In genomic region chr22:30262917-30263741, GRCh38 we compare ENCODE assay signal across 8 cellular contexts. TPM values are rescaled to one million over a fixed set of nuclear protein-coding genes. Genes with fewer than 3 reads are reported as not detected.
DNase-seq lines count a peak whose midpoint lies in the region; ATAC-seq, FAIRE-seq and TF ChIP-seq lines count a peak whose summit lies in the region.

No MANE protein-coding gene starts in this region.

- POLR2A ChIA-PET in naive thymus-derived CD8-positive, alpha-beta T cell (lab: Charles Lee) = interaction anchor here (0.8 to 6.7 kb wide), 6 partner anchors 8 to 161 kb away, joined by 3 to 51 read pairs (median 8); partner anchors contain the start of genes CASTOR1 and RNF215

- peak overlapping the region in 8 of 10 donors; percentile 43 to 92 (median 76) for H3K27ac Mint-ChIP-seq in naive thymus-derived CD8-positive, alpha-beta T cell

- FAIRE-seq in GM18507 (lab: Jason Lieb, UNC) = peak; percentile 82

- H3K4me1 Mint-ChIP-seq in naive thymus-derived CD8-positive, alpha-beta T cell = peaks cover 26 to 51% (median 42%) of the 10 kb centered on the region in 4 donors

- H3K9me3 Mint-ChIP-seq in naive thymus-derived CD8-positive, alpha-beta T cell = no peaks in the 10 kb centered on the region

- H2AFZ ChIP-seq in ACC112 (ENCODE audit: low read length, unreplicated experiment) = no peak overlapping the region

- H3K79me2 ChIP-seq in ACC112 (ENCODE audit: control insufficient read depth, insufficient read depth, low read length, unreplicated experiment) = no peaks in the 10 kb centered on the region

- peak; percentile 95 for TF ChIP-seq CTCF in epithelial cell of esophagus (IDR thresholded peaks at IDR 0.05; ENCODE audit: insufficient read depth, low read depth, low read length, missing control alignments)

- no peaks in the 10 kb centered on the region for H3K36me3 ChIP-seq in ACC112 (ENCODE audit: insufficient read depth, low read length)

- H3K36me3 Mint-ChIP-seq in naive thymus-derived CD8-positive, alpha-beta T cell = no peaks in the 10 kb centered on the region

- no peak overlapping the region for H3K27ac ChIP-seq in ACC112 (ENCODE audit: low read depth, low read length)

- H3K4me1 ChIP-seq in ACC112 (ENCODE audit: control insufficient read depth, insufficient read depth, low read length, unreplicated experiment) = no peaks in the 10 kb centered on the region

- H3K4me3 ChIP-seq in ACC112 (ENCODE audit: low read depth, low read length) (peak overlapping the region; percentile 67; the same call in 1 of the 2 replicates), epithelial cell of esophagus (ENCODE audit: low read length) (no peak overlapping the region)

- peak in 1 of 2 donors; percentile 12 for ATAC-seq in naive thymus-derived CD8-positive, alpha-beta T cell
- no peak for ATAC-seq in HG02884 (IDR thresholded peaks at IDR 0.05; ENCODE audit: unreplicated experiment)

- H3K27me3 ChIP-seq in ACC112 (ENCODE audit: insufficient read depth, low read length) = no peaks in the 10 kb centered on the region

- DNase-seq in GM18507 (ENCODE audit: extremely low spot score, insufficient read length, low read depth) (no peak), NOMO-1 treated with dmso at 0.1 percent for 144 hours (lab: John Stamatoyannopoulos, UW; ENCODE audit: unreplicated experiment) (peak; percentile 72), epithelial cell of esophagus (ENCODE audit: low read depth) (peak; percentile 53)
- DNase-seq in activated CD8-positive, alpha-beta memory T cell treated with anti-CD3 and anti-CD28 coated beads, Interleukin-2, amount 50 U/mL, for 4 hours = peak; percentile 85
- peak; percentile 66 to 87 (median 76) for DNase-seq in naive thymus-derived CD8-positive, alpha-beta T cell
- DNase-seq in stimulated activated naive CD4-positive, alpha-beta T cell (lab: John Stamatoyannopoulos, UW) = peak; percentile 36 to 79 (median 68)

- peak overlapping the region in 9 of 10 donors; percentile 42 to 74 (median 57) for H3K4me3 Mint-ChIP-seq in naive thymus-derived CD8-positive, alpha-beta T cell

- no peaks in the 10 kb centered on the region for H3K27me3 Mint-ChIP-seq in naive thymus-derived CD8-positive, alpha-beta T cell

RNA-seq across cellular contexts. Expression of gene OSM, which starts 3.5 kb away (rescaled TPM):
- 1 to 10 TPM in 1 of 2 experiments, under 1 TPM in 1; 0.81 to 1.1 TPM for total RNA-seq in naive thymus-derived CD8-positive, alpha-beta T cell
- polyA plus RNA-seq in naive thymus-derived CD8-positive, alpha-beta T cell = 10 to 100 TPM in 1 of 3 donors, 1 to 10 TPM in 2; 4.4 to 11.6 (median 4.4) TPM

RNA-seq across cellular contexts. Expression of gene LIF, which starts 16.6 kb away (rescaled TPM):
- not detected for total RNA-seq in naive thymus-derived CD8-positive, alpha-beta T cell
- polyA plus RNA-seq in naive thymus-derived CD8-positive, alpha-beta T cell = not detected

RNA-seq across cellular contexts. Expression of gene CASTOR1, which starts 26.2 kb away (rescaled TPM):
- 10 to 100 TPM; 18.0 to 20.4 TPM for total RNA-seq in naive thymus-derived CD8-positive, alpha-beta T cell
- 10 to 100 TPM; 16.9 to 33.5 (median 20.8) TPM for polyA plus RNA-seq in naive thymus-derived CD8-positive, alpha-beta T cell
